Comparison of ENCODE assay signal across 2 cellular contexts in the genomic region with DNA sequence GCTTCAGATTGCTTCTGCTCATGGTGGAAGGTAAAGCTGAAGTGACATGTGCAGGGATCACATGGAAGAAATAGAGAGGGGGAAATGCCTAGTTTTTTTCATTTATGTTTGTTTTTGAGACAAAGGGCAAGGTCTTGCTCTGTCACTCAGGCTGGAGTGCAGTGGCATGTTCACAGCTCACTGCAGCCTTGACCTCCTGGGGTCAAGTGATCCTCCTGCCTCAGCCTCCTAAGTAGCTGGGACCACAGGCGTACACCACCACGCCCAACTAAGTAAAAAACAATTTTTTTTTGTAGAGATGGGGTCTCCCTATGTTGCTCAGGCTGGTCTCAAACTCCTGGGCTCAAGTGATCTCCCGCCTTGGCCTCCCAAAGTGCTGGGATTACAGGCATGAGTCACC. TPM values are rescaled to one million over a fixed set of nuclear protein-coding genes. Genes with fewer than 3 reads are reported as not detected.
"Had no signal": no experiment of that assay in that cellular context is flagged by ENCODE, and none has a peak within 500 bp of the region (broad histone marks: within the 10 kb centered on the region; RNA-seq: fewer than 3 reads in every experiment).

No MANE protein-coding gene starts in this region.

RNA-seq across cellular contexts. Expression of a gene that starts 19.6 kb away (rescaled TPM):
- total RNA-seq: HT1080, IMR-90 had no signal
- polyA plus RNA-seq: IMR-90 had no signal
